1 cellular context compared by ENCODE assay signal in genomic region chr2:205709319-205709718, GRCh38.
TF ChIP-seq lines count a peak whose summit lies in the region.

No MANE protein-coding gene starts in this region.

TF ChIP-seq in endothelial cell of umbilical vein, 7 proteins besides CTCF, POLR2A, EP300 and RAD21 (continued from another document):
- TF ChIP-seq, protein P1, sequence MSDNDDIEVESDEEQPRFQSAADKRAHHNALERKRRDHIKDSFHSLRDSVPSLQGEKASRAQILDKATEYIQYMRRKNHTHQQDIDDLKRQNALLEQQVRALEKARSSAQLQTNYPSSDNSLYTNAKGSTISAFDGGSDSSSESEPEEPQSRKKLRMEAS (IDR thresholded peaks at IDR 0.05; ENCODE audit: insufficient read depth, insufficient read length): no peak
